Comparison of ENCODE assay signal across 8 cellular contexts in the genomic region with DNA sequence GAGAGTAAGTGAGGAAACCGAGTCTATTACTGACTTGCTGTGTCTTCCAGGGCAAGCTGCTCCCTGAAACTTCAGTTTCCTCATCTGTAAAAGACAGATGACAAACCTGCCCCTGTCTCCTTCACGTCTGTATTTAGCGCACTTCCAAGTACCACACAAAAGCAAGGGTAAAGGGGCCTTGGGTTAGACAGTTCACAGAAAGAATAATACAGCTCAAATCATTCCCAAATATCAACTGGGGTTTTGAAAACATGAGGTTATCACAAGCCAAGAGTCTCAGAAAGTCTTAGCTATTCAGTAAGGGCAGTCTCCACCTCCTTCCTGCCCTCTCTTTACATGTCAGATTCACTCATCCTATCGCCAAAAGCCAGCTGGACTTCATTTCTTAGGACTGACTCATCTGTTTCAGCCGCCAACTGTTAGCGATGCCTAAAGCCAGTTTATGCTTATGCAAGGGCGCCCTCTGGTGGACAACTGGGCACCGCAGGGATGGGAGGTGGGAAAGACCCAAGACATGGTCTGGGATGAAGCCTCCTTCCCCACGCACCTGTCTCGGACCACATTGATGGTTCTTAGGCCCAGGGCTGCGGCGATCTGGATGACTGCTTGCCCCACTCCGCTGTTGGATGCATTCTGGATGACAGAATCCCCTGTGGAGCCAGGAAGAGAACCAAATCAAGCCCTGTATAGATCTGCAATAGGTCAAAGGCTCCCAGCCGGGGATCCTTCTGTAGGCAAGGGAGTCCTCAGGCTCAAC. TPM values are rescaled to one million over a fixed set of nuclear protein-coding genes. Genes with fewer than 3 reads are reported as not detected.
DNase-seq lines count a peak whose midpoint lies in the region; ATAC-seq, FAIRE-seq and TF ChIP-seq lines count a peak whose summit lies in the region.

No MANE protein-coding gene starts in this region.

- peak; percentile 71 for ATAC-seq in HG03460 (IDR thresholded peaks at IDR 0.05; ENCODE audit: unreplicated experiment)
- peak; percentile 98 for ATAC-seq in left lobe of liver
- no peak for ATAC-seq in GM21367 (IDR thresholded peaks at IDR 0.05; ENCODE audit: unreplicated experiment)

- FAIRE-seq in colon (lab: Jason Lieb, UNC), result peak; percentile 85

- DNase-seq in GM12865 (ENCODE audit: low read depth) (peak; percentile 91), NCI-H526 (lab: John Stamatoyannopoulos, UW) (peak; percentile 52 to 92), left lobe of liver (ENCODE audit: low spot score) (peak; percentile 89)
- peak; percentile 87 to 94 for DNase-seq in activated CD4-positive, alpha-beta T cell treated with anti-CD3 and anti-CD28 coated beads for 4 hours
- DNase-seq in stimulated activated CD4-positive, alpha-beta T cell treated with anti-CD3 and anti-CD28 coated beads, Interleukin-1b, Interleukin-23, amount 100 ng/mL, for 48 hours, result peak; percentile 89

- TF ChIP-seq CTCF in GM12865 (IDR thresholded peaks at IDR 0.05; ENCODE audit: insufficient read depth, low read depth, low read length, missing control alignments), result peak; percentile 97

- H3K4me3 ChIP-seq in GM12865 (ENCODE audit: low read depth, low read length), result no peak overlapping the region

RNA-seq across cellular contexts. Expression of gene SRSF4, which starts 21.1 kb away (rescaled TPM):
- total RNA-seq in left lobe of liver, result 33.0 TPM

RNA-seq across cellular contexts. Expression of gene MECR, which starts 28.0 kb away (rescaled TPM):
- total RNA-seq in left lobe of liver, result 13.7 TPM

RNA-seq across cellular contexts. Expression of gene PTPRU, which starts 33.6 kb away (rescaled TPM):
- total RNA-seq in left lobe of liver, result 19.5 TPM
